21 cellular contexts compared by ENCODE assay signal in the genomic region with DNA sequence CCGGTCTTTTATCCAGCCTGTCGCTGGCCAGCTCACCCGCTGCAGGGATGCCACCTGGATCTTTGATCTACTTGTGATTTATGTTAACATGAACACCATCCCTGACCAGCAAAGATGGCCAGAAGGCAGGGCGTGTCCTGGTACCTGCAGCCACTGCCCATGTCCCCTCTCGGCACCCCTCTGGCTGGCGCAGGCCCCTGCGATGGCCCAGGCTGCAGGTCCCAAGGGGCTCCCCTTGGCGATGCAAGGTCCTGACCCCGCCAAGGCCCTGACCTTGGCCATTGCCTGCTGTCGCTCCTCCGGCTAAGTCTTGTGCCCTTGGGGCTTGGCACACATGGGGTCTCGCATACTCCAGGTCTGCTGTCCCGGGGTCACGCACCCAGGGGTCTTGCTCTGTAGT.
DNase-seq lines count a peak whose midpoint lies in the region; ATAC-seq, FAIRE-seq and TF ChIP-seq lines count a peak whose summit lies in the region.
"Had no signal": no experiment of that assay in that cellular context is flagged by ENCODE, and none has a peak within 500 bp of the region (broad histone marks: within the 10 kb centered on the region; RNA-seq: fewer than 3 reads in every experiment).

No MANE protein-coding gene starts in this region.

- no peak overlapping the region for H2BK15ac ChIP-seq in neuronal stem cell (ENCODE audit: low read length)

- peaks cover 7% of the 10 kb centered on the region for H3K9me3 ChIP-seq in BLaER1
- peaks cover 2 to 6% of the 10 kb centered on the region in 2 donors for H3K9me3 ChIP-seq in neuronal stem cell (replicated peaks in 1 of 2; ENCODE audit: control insufficient read depth in 2 of 2, insufficient read depth in 1 of 2, low read depth in 1 of 2, low read length in 2 of 2)
- H3K9me3 ChIP-seq: HAP-1 had no signal

- no peak for DNase-seq in bronchial epithelial cell (ENCODE audit: low read depth)
- no peak for DNase-seq in neuronal stem cell (ENCODE audit: low spot score)
- no peak for DNase-seq in NCI-H187 (lab: John Stamatoyannopoulos, UW)
- DNase-seq in nucleus accumbens (lab: John Stamatoyannopoulos, UW), result no peak
- no peak for DNase-seq in effector memory CD8-positive, alpha-beta T cell
- DNase-seq: C1 segment of cervical spinal cord; Calu3; CD4-positive, alpha-beta memory T cell; COR-L47; DMS53; DMS79 treated with DMSO at 0.1 percent for 48 hours; GF-D8; HFFc6 had no signal

- H3K36me3 Mint-ChIP-seq in effector memory CD8-positive, alpha-beta T cell (ENCODE audit: insufficient read depth), result peaks cover 37% of the 10 kb centered on the region

- H2BK5ac ChIP-seq in neuronal stem cell (ENCODE audit: low read length), result no peak overlapping the region

- no peak overlapping the region for H3K14ac ChIP-seq in neuronal stem cell (ENCODE audit: low read length)

- H3K27ac Mint-ChIP-seq in effector memory CD8-positive, alpha-beta T cell, result peak overlapping the region in 1 of 2 donors; percentile 86
- H3K27ac Mint-ChIP-seq: B cell, GM23338, HFFc6 had no signal

- peak overlapping the region; percentile 11 for H3K23ac ChIP-seq in neuronal stem cell (ENCODE audit: low read depth, low read length, poor library complexity)

- H3K4me1 ChIP-seq in BLaER1 (peaks cover 79% of the 10 kb centered on the region), neuronal stem cell (ENCODE audit: control insufficient read depth in 2 of 2, insufficient read depth in 1 of 2, low read depth in 1 of 2, low read length in 2 of 2) (peaks cover 0 to 11% of the 10 kb centered on the region in 2 donors)
- H3K4me1 ChIP-seq: HAP-1 had no signal

- no peak overlapping the region for H2AK5ac ChIP-seq in neuronal stem cell (ENCODE audit: low read depth, low read length)

- H3K4ac ChIP-seq in neuronal stem cell (ENCODE audit: low read length), result no peak overlapping the region

- H3K79me1 ChIP-seq in neuronal stem cell (ENCODE audit: low read depth, low read length), result peaks cover 5% of the 10 kb centered on the region

- H3K27me3 ChIP-seq in BLaER1 (no peaks in the 10 kb centered on the region), bronchial epithelial cell (ENCODE audit: control insufficient read depth, insufficient read depth, low read length) (no peaks in the 10 kb centered on the region), neuronal stem cell (ENCODE audit: control insufficient read depth in 3 of 3, insufficient read depth in 3 of 3, low read depth in 1 of 3, low read length in 3 of 3) (peaks cover 0 to 4% (median 0%) of the 10 kb centered on the region in 3 experiments)

- peak overlapping the region; percentile 35 for H4K91ac ChIP-seq in neuronal stem cell (ENCODE audit: low read depth, low read length, poor library complexity)

- FAIRE-seq in bronchial epithelial cell (lab: Jason Lieb, UNC), result peak; percentile 47
- FAIRE-seq: A204.1, GM12891, GM18507 had no signal

- H2BK120ac ChIP-seq in neuronal stem cell (ENCODE audit: low read depth, low read length), result no peak overlapping the region

- H3K4me2 ChIP-seq in BLaER1 (peak overlapping the region; percentile 45), neuronal stem cell (ENCODE audit: insufficient read depth, low read length, poor library complexity, severe bottlenecking) (no peak overlapping the region)
- H3K4me2 ChIP-seq: GM23338 had no signal

- no peak overlapping the region for H3K4me3 Mint-ChIP-seq in effector memory CD8-positive, alpha-beta T cell
- H3K4me3 Mint-ChIP-seq: B cell; CD4-positive, alpha-beta memory T cell; GM23338; HFFc6 had no signal

- no peak overlapping the region for H4K8ac ChIP-seq in neuronal stem cell (ENCODE audit: low read depth, low read length)

- no CpG with 5 or more reads among the region's 14 CpGs for WGBS in neuronal stem cell (ENCODE audit: extremely low coverage in 2 of 2, insufficient read length in 2 of 2, insufficient replicate concordance in 1 of 2), 2 donors

- H3K27me3 Mint-ChIP-seq in effector memory CD8-positive, alpha-beta T cell, result no peaks in the 10 kb centered on the region
- H3K27me3 Mint-ChIP-seq: B cell; CD4-positive, alpha-beta memory T cell had no signal

- H3K18ac ChIP-seq in neuronal stem cell (ENCODE audit: low read length), result peak overlapping the region; percentile 15

- H3K4me3 ChIP-seq in BLaER1 (no peak overlapping the region), bronchial epithelial cell (ENCODE audit: low read depth, low read length) (no peak overlapping the region), neuronal stem cell (ENCODE audit: low read length in 2 of 2) (no peak overlapping the region)
- H3K4me3 ChIP-seq: GM23338, HAP-1 had no signal

- H4K20me1 ChIP-seq in BLaER1, result peaks cover 24% of the 10 kb centered on the region

- H2AFZ ChIP-seq in neuronal stem cell (ENCODE audit: low read length), result no peak overlapping the region
- H2AFZ ChIP-seq: GM23338 had no signal

- H3K9me3 Mint-ChIP-seq in effector memory CD8-positive, alpha-beta T cell, result no peaks in the 10 kb centered on the region
- H3K9me3 Mint-ChIP-seq: GM23338, HFFc6 had no signal

- no peak for ATAC-seq in effector memory CD8-positive, alpha-beta T cell (replicated peaks)
- ATAC-seq: GM23338 had no signal

- H3K36me3 ChIP-seq in BLaER1 (peaks cover 43% of the 10 kb centered on the region), bronchial epithelial cell (ENCODE audit: control insufficient read depth, insufficient read depth, low read length) (no peaks in the 10 kb centered on the region), neuronal stem cell (replicated peaks in 1 of 2; ENCODE audit: control insufficient read depth in 2 of 2, insufficient read depth in 2 of 2, low read length in 2 of 2) (peaks cover 13 to 40% of the 10 kb centered on the region in 2 donors)
- H3K36me3 ChIP-seq: HAP-1 had no signal

- H3K27ac ChIP-seq in BLaER1, result no peak overlapping the region
- no peak overlapping the region for H3K27ac ChIP-seq in neuronal stem cell (replicated peaks; ENCODE audit: low read length)
- H3K27ac ChIP-seq: 22Rv1 had no signal

- no peak overlapping the region for H3K9ac ChIP-seq in BLaER1
- no peak overlapping the region for H3K9ac ChIP-seq in neuronal stem cell (ENCODE audit: low read depth, low read length, poor library complexity)

- TF ChIP-seq CTCF in bronchial epithelial cell (IDR thresholded peaks at IDR 0.05; ENCODE audit: insufficient read depth, low read length, severe bottlenecking), result no peak

- no peaks in the 10 kb centered on the region for H3K4me1 Mint-ChIP-seq in effector memory CD8-positive, alpha-beta T cell (ENCODE audit: low read depth in 2 of 2)
- H3K4me1 Mint-ChIP-seq: B cell, GM23338 had no signal

- no peak overlapping the region for H2BK12ac ChIP-seq in neuronal stem cell (ENCODE audit: low read length)
